24 cellular contexts compared by ENCODE assay signal in the genomic region with DNA sequence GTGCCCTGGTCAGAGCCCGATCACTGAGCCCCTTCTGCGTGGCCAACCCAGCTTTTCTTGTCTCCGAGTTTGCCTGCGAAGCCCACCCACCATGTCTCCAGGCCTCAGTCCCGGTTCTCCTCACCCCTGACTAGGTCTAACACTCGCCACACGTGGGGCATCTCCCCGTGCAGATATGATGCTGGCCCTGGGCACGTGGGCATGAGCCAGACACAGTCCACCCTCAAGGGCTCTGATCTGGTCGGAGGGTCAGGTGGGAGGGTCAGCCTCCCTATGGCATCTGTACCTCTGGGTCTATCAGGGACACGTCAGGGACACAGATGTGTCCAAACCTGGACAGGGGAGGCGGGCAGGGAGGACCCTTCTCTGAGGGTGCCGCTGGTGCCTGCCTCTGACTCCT.
"Had no signal": no experiment of that assay in that cellular context is flagged by ENCODE, and none has a peak within 500 bp of the region (broad histone marks: within the 10 kb centered on the region; RNA-seq: fewer than 3 reads in every experiment).

No MANE protein-coding gene starts in this region.

- H3K4me3 ChIP-seq: coronary artery, dorsolateral prefrontal cortex, esophagus muscularis mucosa, hepatocyte, left ventricle myocardium inferior, lower lobe of right lung, ovary, testis, tibial nerve had no signal

- FAIRE-seq: kidney had no signal

- H3K36me3 ChIP-seq: esophagus muscularis mucosa, left ventricle myocardium inferior, lower lobe of right lung, ovary, tibial nerve had no signal

- H3K79me2 ChIP-seq: hepatocyte had no signal

- DNase-seq: central memory CD4-positive, alpha-beta T cell; dorsolateral prefrontal cortex; effector memory CD4-positive, alpha-beta T cell; head of caudate nucleus; kidney; left cardiac atrium; left ventricle myocardium inferior; lower lobe of right lung; midbrain; naive B cell; nucleus accumbens; right cardiac atrium; stimulated activated CD4-positive, alpha-beta T cell treated with anti-CD3 and anti-CD28 coated beads, Interleukin-15, amount 100 ng/mL, for 24 hours; stimulated activated CD4-positive, alpha-beta T cell treated with anti-CD3 and anti-CD28 coated beads, Interleukin-1b, Interleukin-23, amount 100 ng/mL, for 48 hours; stimulated activated CD4-positive, alpha-beta T cell treated with anti-CD3 and anti-CD28 coated beads, Interleukin-4, amount 100 ng/mL, for 24 hours; stimulated activated naive B cell treated with anti-CD40 and anti-IgM and Interleukin-4, amounts not matched to agents 10 μg/mL and 1 μg/mL and 100 μg/mL, for 72 hours; stimulated activated naive CD8-positive, alpha-beta T cell treated with anti-CD3 and anti-CD28 coated beads, Interleukin-15, amount 100 ng/mL, for 72 hours; testis had no signal

- H3K4me1 ChIP-seq: lower lobe of right lung had no signal

- H3K9me3 ChIP-seq: esophagus muscularis mucosa, ovary, testis had no signal

- H3K27ac ChIP-seq: coronary artery, epithelial cell of prostate, left ventricle myocardium inferior, lower lobe of right lung, ovary, testis, tibial nerve had no signal

- H3K4me2 ChIP-seq: hepatocyte had no signal

- H3K27me3 ChIP-seq: dorsolateral prefrontal cortex, esophagus muscularis mucosa, hepatocyte, ovary, testis, tibial nerve had no signal

- H2AFZ ChIP-seq: hepatocyte had no signal

- ATAC-seq: lower lobe of right lung; right cardiac atrium; stimulated activated naive B cell treated with anti-CD40 and anti-IgM and Interleukin-4, amounts not matched to agents 10 μg/mL and 1 μg/mL and 100 μg/mL, for 72 hours; stimulated activated naive CD8-positive, alpha-beta T cell treated with anti-CD3 and anti-CD28 coated beads, Interleukin-15, amount 100 ng/mL, for 72 hours had no signal
